ENCODE assay signal across 1 cellular context in the genomic region with DNA sequence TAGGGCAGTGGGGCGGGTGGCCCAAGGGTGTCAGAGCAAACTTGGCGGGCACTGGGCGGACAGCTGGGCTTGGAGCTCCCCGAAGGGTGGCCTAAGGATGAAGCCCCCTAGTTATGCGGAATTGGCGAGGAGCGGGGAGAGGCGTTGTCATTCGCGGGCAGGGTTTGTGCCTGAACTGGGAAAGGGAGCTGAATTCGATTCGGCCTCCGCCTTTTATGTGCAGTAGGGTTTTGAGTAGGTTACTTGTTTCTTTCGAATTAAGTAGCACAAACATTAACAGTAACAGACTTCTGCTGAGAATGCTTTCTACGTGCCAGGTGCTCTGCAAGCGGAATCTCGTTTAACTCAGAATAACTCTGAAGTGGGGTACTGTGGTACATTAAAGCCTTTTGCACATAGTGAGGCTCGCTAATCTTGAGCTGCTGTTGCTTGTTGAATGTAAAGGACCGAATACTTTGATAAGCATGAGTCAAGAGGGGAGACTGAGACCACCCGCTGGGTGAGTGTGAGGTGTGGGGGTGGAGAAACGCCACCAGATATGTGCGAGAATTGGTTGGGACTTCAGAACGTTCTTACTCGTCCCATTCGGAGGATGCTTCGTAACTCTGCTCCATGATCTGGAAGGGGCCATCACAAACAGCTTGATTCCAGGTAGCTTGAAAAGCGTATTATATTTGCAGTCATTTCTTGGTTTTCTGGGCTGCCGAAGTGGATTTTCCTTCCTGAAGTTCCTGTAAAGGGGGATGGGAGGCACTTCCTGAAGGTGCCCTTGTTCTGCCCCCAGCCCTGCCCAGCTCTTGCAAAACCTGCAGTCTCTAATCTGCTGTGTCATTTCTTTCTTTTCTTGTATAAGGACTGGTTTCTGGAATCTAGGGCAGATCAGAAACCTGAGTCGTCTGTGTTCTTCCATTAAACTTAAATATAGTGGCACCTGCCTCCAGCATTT.
TF ChIP-seq lines count a peak whose summit lies in the region.

No MANE protein-coding gene starts in this region.

TF ChIP-seq in HepG2, 621 proteins besides CTCF, POLR2A, EP300 and RAD21 (continued from another document and continues in another):
- TF ChIP-seq ZHX1 (CRISPR knock-in tag; IDR thresholded peaks at IDR 0.05; ENCODE audit: low read depth) (no peak), CCAR2 (optimal IDR thresholded peaks at IDR 0.05; ENCODE audit: low read depth, low read length) (no peak), FOXM1 (CRISPR knock-in tag; IDR thresholded peaks at IDR 0.05) (no peak), EHMT2 (IDR thresholded peaks at IDR 0.05; ENCODE audit: borderline replicate concordance, low read depth, low read length) (no peak), KDM1A (CRISPR knock-in tag; IDR thresholded peaks at IDR 0.05) (0 out of 2 replicates have a peak, but pooled peaks have one; percentile 18), KLF12 (CRISPR knock-in tag; IDR thresholded peaks at IDR 0.05; ENCODE audit: borderline replicate concordance) (no peak), ZNF350 (CRISPR knock-in tag; IDR thresholded peaks at IDR 0.05; ENCODE audit: borderline replicate concordance, low read depth) (no peak), ZFP41 (CRISPR knock-in tag; IDR thresholded peaks at IDR 0.05; ENCODE audit: borderline replicate concordance) (no peak), ZNF773 (CRISPR knock-in tag; IDR thresholded peaks at IDR 0.05; ENCODE audit: borderline replicate concordance) (no peak), ZNF451 (CRISPR knock-in tag; IDR thresholded peaks at IDR 0.05) (no peak), FOSL2 (CRISPR knock-in tag; IDR thresholded peaks at IDR 0.05) (peak; percentile 54; the same call in 1 of the 2 replicates), KAT7 (CRISPR knock-in tag; IDR thresholded peaks at IDR 0.05; ENCODE audit: borderline replicate concordance) (no peak), ZNF282 (IDR thresholded peaks at IDR 0.05; ENCODE audit: partially characterized antibody) (no peak), PATZ1 (CRISPR knock-in tag; IDR thresholded peaks at IDR 0.05) (peak; percentile 77; the same call in 1 of the 2 replicates), ZNF691 (CRISPR knock-in tag; IDR thresholded peaks at IDR 0.05; ENCODE audit: borderline replicate concordance, low read depth) (no peak), TRIM24 (CRISPR knock-in tag; IDR thresholded peaks at IDR 0.05) (no peak), POLR2AphosphoS5 (IDR thresholded peaks at IDR 0.05; ENCODE audit: low read depth, low read length) (0 out of 2 replicates have a peak, but pooled peaks have one; percentile 24), EED (CRISPR knock-in tag; IDR thresholded peaks at IDR 0.05) (0 out of 2 replicates have a peak, but pooled peaks have one; percentile 5), SOX13 (IDR thresholded peaks at IDR 0.05) (no peak), SOX13 (CRISPR knock-in tag; conservative IDR thresholded peaks at IDR 0.05 in 1 of 2, IDR thresholded peaks at IDR 0.05 in 1 of 2) (peak in 1 of 2 experiments; percentile 69; a peak in 2 of 4 replicates), PHB2 (IDR thresholded peaks at IDR 0.05; ENCODE audit: partially characterized antibody) (no peak), SP4 (CRISPR knock-in tag; IDR thresholded peaks at IDR 0.05) (0 out of 2 replicates have a peak, but pooled peaks have one; percentile 21), MEIS1 (CRISPR knock-in tag; IDR thresholded peaks at IDR 0.05; ENCODE audit: borderline replicate concordance) (0 out of 2 replicates have a peak, but pooled peaks have one; percentile 56), TMF1 (CRISPR knock-in tag; IDR thresholded peaks at IDR 0.05; ENCODE audit: low read depth) (no peak), ARNTL (CRISPR knock-in tag; IDR thresholded peaks at IDR 0.05) (no peak), EEA1 (CRISPR knock-in tag; IDR thresholded peaks at IDR 0.05; ENCODE audit: borderline replicate concordance) (no peak), GPBP1L1 (CRISPR knock-in tag; IDR thresholded peaks at IDR 0.05) (no peak), HMGXB3 (CRISPR knock-in tag; IDR thresholded peaks at IDR 0.05; ENCODE audit: borderline replicate concordance) (peak; percentile 25; the same call in 1 of the 2 replicates)
- TF ChIP-seq, protein P1, sequence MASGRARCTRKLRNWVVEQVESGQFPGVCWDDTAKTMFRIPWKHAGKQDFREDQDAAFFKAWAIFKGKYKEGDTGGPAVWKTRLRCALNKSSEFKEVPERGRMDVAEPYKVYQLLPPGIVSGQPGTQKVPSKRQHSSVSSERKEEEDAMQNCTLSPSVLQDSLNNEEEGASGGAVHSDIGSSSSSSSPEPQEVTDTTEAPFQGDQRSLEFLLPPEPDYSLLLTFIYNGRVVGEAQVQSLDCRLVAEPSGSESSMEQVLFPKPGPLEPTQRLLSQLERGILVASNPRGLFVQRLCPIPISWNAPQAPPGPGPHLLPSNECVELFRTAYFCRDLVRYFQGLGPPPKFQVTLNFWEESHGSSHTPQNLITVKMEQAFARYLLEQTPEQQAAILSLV (CRISPR knock-in tag; IDR thresholded peaks at IDR 0.05; ENCODE audit: borderline replicate concordance), result no peak
- TF ChIP-seq, protein P2, sequence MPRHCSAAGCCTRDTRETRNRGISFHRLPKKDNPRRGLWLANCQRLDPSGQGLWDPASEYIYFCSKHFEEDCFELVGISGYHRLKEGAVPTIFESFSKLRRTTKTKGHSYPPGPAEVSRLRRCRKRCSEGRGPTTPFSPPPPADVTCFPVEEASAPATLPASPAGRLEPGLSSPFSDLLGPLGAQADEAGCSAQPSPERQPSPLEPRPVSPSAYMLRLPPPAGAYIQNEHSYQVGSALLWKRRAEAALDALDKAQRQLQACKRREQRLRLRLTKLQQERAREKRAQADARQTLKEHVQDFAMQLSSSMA (CRISPR knock-in tag; IDR thresholded peaks at IDR 0.05), result no peak
- TF ChIP-seq, protein P3, sequence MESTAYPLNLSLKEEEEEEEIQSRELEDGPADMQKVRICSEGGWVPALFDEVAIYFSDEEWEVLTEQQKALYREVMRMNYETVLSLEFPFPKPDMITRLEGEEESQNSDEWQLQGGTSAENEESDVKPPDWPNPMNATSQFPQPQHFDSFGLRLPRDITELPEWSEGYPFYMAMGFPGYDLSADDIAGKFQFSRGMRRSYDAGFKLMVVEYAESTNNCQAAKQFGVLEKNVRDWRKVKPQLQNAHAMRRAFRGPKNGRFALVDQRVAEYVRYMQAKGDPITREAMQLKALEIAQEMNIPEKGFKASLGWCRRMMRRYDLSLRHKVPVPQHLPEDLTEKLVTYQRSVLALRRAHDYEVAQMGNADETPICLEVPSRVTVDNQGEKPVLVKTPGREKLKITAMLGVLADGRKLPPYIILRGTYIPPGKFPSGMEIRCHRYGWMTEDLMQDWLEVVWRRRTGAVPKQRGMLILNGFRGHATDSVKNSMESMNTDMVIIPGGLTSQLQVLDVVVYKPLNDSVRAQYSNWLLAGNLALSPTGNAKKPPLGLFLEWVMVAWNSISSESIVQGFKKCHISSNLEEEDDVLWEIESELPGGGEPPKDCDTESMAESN (CRISPR knock-in tag; conservative IDR thresholded peaks at IDR 0.05), result no peak
- TF ChIP-seq, protein P4, sequence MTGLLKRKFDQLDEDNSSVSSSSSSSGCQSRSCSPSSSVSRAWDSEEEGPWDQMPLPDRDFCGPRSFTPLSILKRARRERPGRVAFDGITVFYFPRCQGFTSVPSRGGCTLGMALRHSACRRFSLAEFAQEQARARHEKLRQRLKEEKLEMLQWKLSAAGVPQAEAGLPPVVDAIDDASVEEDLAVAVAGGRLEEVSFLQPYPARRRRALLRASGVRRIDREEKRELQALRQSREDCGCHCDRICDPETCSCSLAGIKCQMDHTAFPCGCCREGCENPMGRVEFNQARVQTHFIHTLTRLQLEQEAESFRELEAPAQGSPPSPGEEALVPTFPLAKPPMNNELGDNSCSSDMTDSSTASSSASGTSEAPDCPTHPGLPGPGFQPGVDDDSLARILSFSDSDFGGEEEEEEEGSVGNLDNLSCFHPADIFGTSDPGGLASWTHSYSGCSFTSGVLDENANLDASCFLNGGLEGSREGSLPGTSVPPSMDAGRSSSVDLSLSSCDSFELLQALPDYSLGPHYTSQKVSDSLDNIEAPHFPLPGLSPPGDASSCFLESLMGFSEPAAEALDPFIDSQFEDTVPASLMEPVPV (CRISPR knock-in tag; IDR thresholded peaks at IDR 0.05), result no peak
